In the genomic region with DNA sequence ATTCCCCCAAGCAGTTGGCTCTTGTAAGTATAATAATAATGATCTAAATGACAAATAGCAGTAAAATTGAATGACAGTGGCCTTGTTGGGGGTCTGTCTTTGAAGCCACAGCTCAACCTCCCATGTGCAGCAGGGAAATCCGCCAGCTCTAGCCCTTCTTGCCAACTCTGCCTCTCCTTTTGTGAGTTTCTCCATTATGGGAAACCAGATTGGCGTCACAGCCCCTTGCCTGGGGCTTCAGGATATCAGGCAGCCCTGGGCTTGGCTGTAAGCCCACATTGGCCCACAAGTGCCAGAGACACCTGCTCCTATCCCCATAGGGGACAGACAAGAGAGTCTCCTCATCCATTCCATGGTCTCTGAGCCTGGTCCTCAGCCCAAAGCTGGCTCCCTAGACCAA, we compare ENCODE assay signal across 15 cellular contexts.
DNase-seq lines count a peak whose midpoint lies in the region; ATAC-seq and TF ChIP-seq lines count a peak whose summit lies in the region.
"Had no signal": no experiment of that assay in that cellular context is flagged by ENCODE, and none has a peak within 500 bp of the region (broad histone marks: within the 10 kb centered on the region; RNA-seq: fewer than 3 reads in every experiment).

No MANE protein-coding gene starts in this region.

- no peaks in the 10 kb centered on the region for H3K4me1 ChIP-seq in A673 (ENCODE audit: insufficient read depth, low read length, poor library complexity, severe bottlenecking)
- peaks cover 12% of the 10 kb centered on the region for H3K4me1 ChIP-seq in GM23338 (ENCODE audit: insufficient read depth)
- H3K4me1 ChIP-seq in CD8-positive, alpha-beta memory T cell (ENCODE audit: insufficient read depth, low read length) = no peaks in the 10 kb centered on the region

- peak overlapping the region; percentile 36; the same call in 1 of the 2 replicates for H3K4me2 ChIP-seq in GM23338

- H3K27ac ChIP-seq in A673 (ENCODE audit: low read depth, low read length, poor library complexity, severe bottlenecking) (no peak overlapping the region), GM23338 (ENCODE audit: low read depth) (0 out of 2 replicates have a peak overlapping the region, but pooled peaks have one; percentile 27), SK-N-MC (no peak overlapping the region)
- no peak overlapping the region for H3K27ac ChIP-seq in CD8-positive, alpha-beta memory T cell (ENCODE audit: low read depth, low read length)
- H3K27ac ChIP-seq: thoracic aorta had no signal

- H4K20me1 ChIP-seq in GM23338 (replicated peaks; ENCODE audit: insufficient read depth) = no peaks in the 10 kb centered on the region

- no peaks in the 10 kb centered on the region for H3K27me3 Mint-ChIP-seq in GM23338 (ENCODE audit: insufficient read depth, low read depth, poor library complexity)
- H3K27me3 Mint-ChIP-seq in CD8-positive, alpha-beta memory T cell = no peaks in the 10 kb centered on the region
- H3K27me3 Mint-ChIP-seq in activated T-helper 2 cell treated with anti-CD3 and anti-CD28 coated beads, Interferon-gamma antibody, Interleukin-2, Interleukin-4, amounts not matched to agents 10 μg/mL and 5 μg/mL and 100 μg/mL, durations not matched to agents 14 hours and 24 hours and 36 hours (ENCODE audit: low read depth) = no peaks in the 10 kb centered on the region
- H3K27me3 Mint-ChIP-seq: CD4-positive, alpha-beta memory T cell; natural killer cell treated with Interleukin-12 subunit alpha and Interleukin-12 subunit beta and Interleukin-15 and Interleukin-18, amount 100 ng/mL, for 72 hours had no signal

- no peaks in the 10 kb centered on the region; the same call in 2 of the 3 replicates for H3K36me3 Mint-ChIP-seq in GM23338 (ENCODE audit: low read depth)
- H3K36me3 Mint-ChIP-seq in CD8-positive, alpha-beta memory T cell = peaks cover 0 to 3% (median 3%) of the 10 kb centered on the region in 3 donors
- peaks cover 47% of the 10 kb centered on the region for H3K36me3 Mint-ChIP-seq in activated T-helper 2 cell treated with anti-CD3 and anti-CD28 coated beads, Interferon-gamma antibody, Interleukin-2, Interleukin-4, amounts not matched to agents 10 μg/mL and 5 μg/mL and 100 μg/mL, durations not matched to agents 14 hours and 24 hours and 36 hours (ENCODE audit: low read depth)
- H3K36me3 Mint-ChIP-seq: natural killer cell treated with Interleukin-12 subunit alpha and Interleukin-12 subunit beta and Interleukin-15 and Interleukin-18, amount 100 ng/mL, for 72 hours had no signal

- H3K27ac Mint-ChIP-seq in GM23338 = no peak overlapping the region
- H3K27ac Mint-ChIP-seq in CD8-positive, alpha-beta memory T cell = peak overlapping the region in 1 of 8 donors; percentile 85
- no peak overlapping the region for H3K27ac Mint-ChIP-seq in activated T-helper 2 cell treated with anti-CD3 and anti-CD28 coated beads, Interferon-gamma antibody, Interleukin-2, Interleukin-4, amounts not matched to agents 10 μg/mL and 5 μg/mL and 100 μg/mL, durations not matched to agents 14 hours and 24 hours and 36 hours
- H3K27ac Mint-ChIP-seq: endodermal cell; natural killer cell treated with Interleukin-12 subunit alpha and Interleukin-12 subunit beta and Interleukin-15 and Interleukin-18, amount 100 ng/mL, for 72 hours; T-helper 1 cell treated with Interleukin-12 subunit alpha and Interleukin-12 subunit beta and Interleukin-4 antibody, amounts not matched to agents 30 μg/mL and 1 μg/mL, for 36 hours had no signal

- no peaks in the 10 kb centered on the region for H3K9me3 Mint-ChIP-seq in GM23338
- no peaks in the 10 kb centered on the region for H3K9me3 Mint-ChIP-seq in CD8-positive, alpha-beta memory T cell
- H3K9me3 Mint-ChIP-seq in activated T-helper 2 cell treated with anti-CD3 and anti-CD28 coated beads, Interferon-gamma antibody, Interleukin-2, Interleukin-4, amounts not matched to agents 10 μg/mL and 5 μg/mL and 100 μg/mL, durations not matched to agents 14 hours and 24 hours and 36 hours = no peaks in the 10 kb centered on the region
- H3K9me3 Mint-ChIP-seq: CD4-positive, alpha-beta memory T cell; natural killer cell treated with Interleukin-12 subunit alpha and Interleukin-12 subunit beta and Interleukin-15 and Interleukin-18, amount 100 ng/mL, for 72 hours; T-helper 1 cell treated with Interleukin-12 subunit alpha and Interleukin-12 subunit beta and Interleukin-4 antibody, amounts not matched to agents 30 μg/mL and 1 μg/mL, for 36 hours had no signal

- intact Hi-C loops in A673 (cut with micrococcal nuclease; ENCODE audit: unreplicated experiment) = no loop called here
- intact Hi-C loops in activated T-helper 2 cell treated with anti-CD3 and anti-CD28 coated beads, Interferon-gamma antibody, Interleukin-2, Interleukin-4, amounts not matched to agents 10 μg/mL and 5 μg/mL and 100 μg/mL, durations not matched to agents 14 hours and 24 hours and 36 hours (cut with micrococcal nuclease) = no loop called here

- TF ChIP-seq CTCF in A673 (conservative IDR thresholded peaks at IDR 0.05; ENCODE audit: low read depth, low read length) (no peak), GM23338 (conservative IDR thresholded peaks at IDR 0.05; ENCODE audit: low read depth in 2 of 2) (no peak)

- no peaks in the 10 kb centered on the region for H3K79me2 ChIP-seq in GM23338 (replicated peaks; ENCODE audit: insufficient read depth)

- no peak overlapping the region for H2AFZ ChIP-seq in GM23338

- CTCF ChIA-PET in A673 (lab: Charles Lee) = no interaction called here
- CTCF ChIA-PET in CD8-positive, alpha-beta memory T cell (lab: Charles Lee) = interaction anchor here (1.0 kb wide), 1 partner anchor 10 kb away, joined by 4 read pairs; no protein-coding TSS in a partner anchor

- H3K4me3 ChIP-seq in A673 (ENCODE audit: low read depth, low read length, poor library complexity, severe bottlenecking) = no peak overlapping the region
- no peak overlapping the region for H3K4me3 ChIP-seq in GM23338
- H3K4me3 ChIP-seq in SK-N-MC = no peak overlapping the region
- no peak overlapping the region for H3K4me3 ChIP-seq in CD8-positive, alpha-beta memory T cell (ENCODE audit: low read length)
- H3K4me3 ChIP-seq: thoracic aorta had no signal

- no TSS peak for BruUV-seq in A673 (replicated peaks; lab: Mats Ljungman, UMichigan)

- H3K27me3 ChIP-seq in A673 (replicated peaks; ENCODE audit: insufficient read depth, low read depth, low read length, poor library complexity) (no peaks in the 10 kb centered on the region), GM23338 (ENCODE audit: insufficient read depth) (no peaks in the 10 kb centered on the region)
- H3K27me3 ChIP-seq in CD8-positive, alpha-beta memory T cell (ENCODE audit: insufficient read depth, low read length, poor library complexity, severe bottlenecking) = no peaks in the 10 kb centered on the region

- peaks cover 9% of the 10 kb centered on the region for H3K4me1 Mint-ChIP-seq in GM23338
- no peaks in the 10 kb centered on the region for H3K4me1 Mint-ChIP-seq in CD8-positive, alpha-beta memory T cell
- peaks cover 12% of the 10 kb centered on the region for H3K4me1 Mint-ChIP-seq in activated T-helper 2 cell treated with anti-CD3 and anti-CD28 coated beads, Interferon-gamma antibody, Interleukin-2, Interleukin-4, amounts not matched to agents 10 μg/mL and 5 μg/mL and 100 μg/mL, durations not matched to agents 14 hours and 24 hours and 36 hours (ENCODE audit: low read depth)
- H3K4me1 Mint-ChIP-seq: endodermal cell had no signal

- H3K9me2 ChIP-seq in GM23338 (ENCODE audit: insufficient read depth) = no peaks in the 10 kb centered on the region

- no peaks in the 10 kb centered on the region for H3K36me3 ChIP-seq in A673 (ENCODE audit: insufficient read depth, low read length, poor library complexity, severe bottlenecking)
- H3K36me3 ChIP-seq in GM23338 (ENCODE audit: insufficient read depth) = no peaks in the 10 kb centered on the region
- no peaks in the 10 kb centered on the region for H3K36me3 ChIP-seq in SK-N-MC (ENCODE audit: insufficient read depth, low read length)
- H3K36me3 ChIP-seq in CD8-positive, alpha-beta memory T cell (ENCODE audit: insufficient read depth, low read length) = no peaks in the 10 kb centered on the region
- H3K36me3 ChIP-seq: thoracic aorta had no signal

- H3K9me3 ChIP-seq in A673 (ENCODE audit: low read depth, low read length, poor library complexity, severe bottlenecking) (no peaks in the 10 kb centered on the region), SK-N-MC (ENCODE audit: low read depth, low read length) (no peaks in the 10 kb centered on the region)
- H3K9me3 ChIP-seq in CD8-positive, alpha-beta memory T cell (ENCODE audit: low read length) = no peaks in the 10 kb centered on the region
- H3K9me3 ChIP-seq: thoracic aorta had no signal

- POLR2A ChIA-PET in A673 (lab: Charles Lee; ENCODE audit: low non-redundant PET) = no interaction called here
- POLR2A ChIA-PET in CD8-positive, alpha-beta memory T cell (lab: Charles Lee) = no interaction called here

- H3F3A ChIP-seq in GM23338 (replicated peaks; ENCODE audit: low read depth) = no peaks in the 10 kb centered on the region

- no peak overlapping the region for H3K9ac ChIP-seq in SK-N-MC (ENCODE audit: insufficient read length)

- H3K4me3 Mint-ChIP-seq in GM23338 = no peak overlapping the region
- H3K4me3 Mint-ChIP-seq in CD8-positive, alpha-beta memory T cell = no peak overlapping the region
- no peak overlapping the region for H3K4me3 Mint-ChIP-seq in activated T-helper 2 cell treated with anti-CD3 and anti-CD28 coated beads, Interferon-gamma antibody, Interleukin-2, Interleukin-4, amounts not matched to agents 10 μg/mL and 5 μg/mL and 100 μg/mL, durations not matched to agents 14 hours and 24 hours and 36 hours (ENCODE audit: low read depth)
- H3K4me3 Mint-ChIP-seq: CD4-positive, alpha-beta memory T cell; endodermal cell; natural killer cell treated with Interleukin-12 subunit alpha and Interleukin-12 subunit beta and Interleukin-15 and Interleukin-18, amount 100 ng/mL, for 72 hours; T-helper 1 cell treated with Interleukin-12 subunit alpha and Interleukin-12 subunit beta and Interleukin-4 antibody, amounts not matched to agents 30 μg/mL and 1 μg/mL, for 36 hours had no signal

- ATAC-seq in GM23338 (peak; percentile 61), GM21360 (IDR thresholded peaks at IDR 0.05; ENCODE audit: unreplicated experiment) (no peak), SK-N-SH treated with all-trans-retinoic acid at 6 μM for 48 hours (no peak)
- ATAC-seq: natural killer cell treated with Interleukin-12 subunit alpha and Interleukin-12 subunit beta and Interleukin-15 and Interleukin-18, amount 100 ng/mL, for 72 hours; Right ventricle myocardium inferior had no signal

- DNase-seq in A673 (ENCODE audit: low spot score) = peak; percentile 27
- DNase-seq in GM23338 (ENCODE audit: low spot score) = no peak
- peak; percentile 52 for DNase-seq in NCI-H2107 treated with DMSO at 0.1 percent for 48 hours (lab: John Stamatoyannopoulos, UW; ENCODE audit: unreplicated experiment)
- peak; percentile 32 for DNase-seq in SK-N-MC (ENCODE audit: low read depth, low spot score)
- DNase-seq in CD8-positive, alpha-beta memory T cell = no peak
- no peak for DNase-seq in activated T-helper 2 cell treated with anti-CD3 and anti-CD28 coated beads, Interferon-gamma antibody, Interleukin-2, Interleukin-4, amounts not matched to agents 10 μg/mL and 5 μg/mL and 100 μg/mL, durations not matched to agents 14 hours and 24 hours and 36 hours (ENCODE audit: low spot score)
- DNase-seq: CD4-positive, alpha-beta memory T cell; endodermal cell; mesenchymal stem cell had no signal

TF ChIP-seq in SK-N-SH treated with all-trans-retinoic acid at 6 μM for 48 hours, 23 proteins besides CTCF, POLR2A, EP300 and RAD21 (continues in another document):
- no peak for TF ChIP-seq BACH2 (CRISPR knock-in tag; IDR thresholded peaks at IDR 0.05; ENCODE audit: borderline replicate concordance)

Comparison
In these comparisons a context has a peak if more than half of its experiments do, and no peak if none do; other contexts are left out.
1. DNase-seq: peak in A673 (single experiment), NCI-H2107 treated with DMSO at 0.1 percent for 48 hours (single experiment) and SK-N-MC (single experiment); none in GM23338 (single experiment), CD8-positive, alpha-beta memory T cell (0 of 5) and activated T-helper 2 cell treated with anti-CD3 and anti-CD28 coated beads, Interferon-gamma antibody, Interleukin-2, Interleukin-4, amounts not matched to agents 10 μg/mL and 5 μg/mL and 100 μg/mL, durations not matched to agents 14 hours and 24 hours and 36 hours (single experiment).